ENCODE assay signal across 8 cellular contexts in genomic region chr6:30571085-30572077, GRCh38. TPM values are rescaled to one million over a fixed set of nuclear protein-coding genes. Genes with fewer than 3 reads are reported as not detected.
DNase-seq lines count a peak whose midpoint lies in the region; ATAC-seq lines count a peak whose summit lies in the region.

Gene ABCF1 (plus strand): TSS chr6:30571442. CDS start chr6:30571488, 46 bp downstream.

- peak; percentile 87 for ATAC-seq in HG02610 (IDR thresholded peaks at IDR 0.05; ENCODE audit: unreplicated experiment)
- peak; percentile 92 to 94 for ATAC-seq in activated naive CD4-positive, alpha-beta T cell treated with anti-CD3 and anti-CD28 coated beads, Interleukin-2, amount 50 U/mL, for 72 hours

- peak within 1 kb of the TSS; percentile 66 for H3K27ac ChIP-seq in temporal lobe (ENCODE audit: low read depth, low read length)

- peaks cover 13 to 24% of the 10 kb centered on the region in 2 donors for H3K36me3 Mint-ChIP-seq in activated naive CD4-positive, alpha-beta T cell treated with anti-CD3 and anti-CD28 coated beads, Interleukin-2, amount 50 U/mL, for 72 hours

- peak within 1 kb of the TSS; percentile 99 for H3K4me3 ChIP-seq in GM08714 (ENCODE audit: low read length)

- DNase-seq in NCI-H1092 treated with DMSO at 0.1 percent for 48 hours (lab: John Stamatoyannopoulos, UW) (peak; percentile 89), SKM-1 (lab: John Stamatoyannopoulos, UW; ENCODE audit: unreplicated experiment) (peak; percentile 88), globus pallidus (ENCODE audit: low spot score) (peak; percentile 96), occipital lobe (lab: John Stamatoyannopoulos, UW) (peak; percentile 98)
- peak; percentile 99 to 100 for DNase-seq in activated naive CD4-positive, alpha-beta T cell treated with anti-CD3 and anti-CD28 coated beads, Interleukin-2, amount 50 U/mL, for 72 hours (ENCODE audit: low spot score in 2 of 2)

- no peaks in the 10 kb centered on the region for H3K9me3 Mint-ChIP-seq in activated naive CD4-positive, alpha-beta T cell treated with anti-CD3 and anti-CD28 coated beads, Interleukin-2, amount 50 U/mL, for 72 hours

- H3K27ac Mint-ChIP-seq in activated naive CD4-positive, alpha-beta T cell treated with anti-CD3 and anti-CD28 coated beads, Interleukin-2, amount 50 U/mL, for 72 hours: peak within 1 kb of the TSS; percentile 95 to 100

RNA-seq across cellular contexts. Expression of gene ABCF1, which starts in this region (rescaled TPM):
- 10 to 100 TPM; 84.7 to 91.3 TPM for total RNA-seq in activated naive CD4-positive, alpha-beta T cell treated with anti-CD3 and anti-CD28 coated beads, Interleukin-2, amount 50 U/mL, for 72 hours
- total RNA-seq in occipital lobe (17.5 TPM), temporal lobe (17.7 TPM)

Comparison
In these comparisons a context has a peak if more than half of its experiments do, and no peak if none do; other contexts are left out.
1. Peak in every context shown above with its lines: DNase-seq, ATAC-seq, H3K4me3 ChIP-seq and H3K27ac ChIP-seq.